15 cellular contexts compared by ENCODE assay signal in the genomic region with DNA sequence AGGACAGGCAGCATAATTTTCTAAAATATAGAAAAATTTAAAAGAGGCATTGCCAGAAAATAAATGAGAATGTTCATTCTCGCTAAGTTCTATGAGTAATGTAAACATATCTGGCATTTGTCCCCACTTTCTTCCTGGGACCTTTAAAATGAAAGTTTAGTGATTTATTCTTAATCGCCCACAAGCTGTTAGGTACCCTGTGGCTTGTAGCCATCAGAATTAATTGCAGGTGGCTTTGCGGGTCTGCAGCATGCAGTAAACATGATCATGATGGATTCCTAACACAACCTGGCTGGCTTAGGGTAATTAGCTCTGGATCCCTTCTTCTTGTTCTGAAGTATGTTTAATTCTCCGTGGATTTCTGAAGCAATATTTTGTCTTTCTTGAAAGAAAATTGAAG.
DNase-seq lines count a peak whose midpoint lies in the region; ATAC-seq and TF ChIP-seq lines count a peak whose summit lies in the region.
"Had no signal": no experiment of that assay in that cellular context is flagged by ENCODE, and none has a peak within 500 bp of the region (broad histone marks: within the 10 kb centered on the region; RNA-seq: fewer than 3 reads in every experiment).

No MANE protein-coding gene starts in this region.

- H3F3A ChIP-seq in smooth muscle cell (ENCODE audit: low read depth): peaks cover 13% of the 10 kb centered on the region

- H2AFZ ChIP-seq in hepatocyte: no peak overlapping the region
- H2AFZ ChIP-seq in smooth muscle cell (ENCODE audit: low read depth): no peak overlapping the region
- H2AFZ ChIP-seq: parathyroid adenoma had no signal

- CTCF ChIA-PET in HEK293 (lab: Yijun Ruan, JAX): no interaction called here

- no peaks in the 10 kb centered on the region for H3K79me2 ChIP-seq in hepatocyte
- H3K79me2 ChIP-seq in smooth muscle cell (ENCODE audit: low read depth): no peaks in the 10 kb centered on the region
- H3K79me2 ChIP-seq: parathyroid adenoma had no signal

- ATAC-seq in SK-N-SH treated with all-trans-retinoic acid at 6 μM for 48 hours (peak; percentile 10), esophagus mucosa (no peak)

- no peak overlapping the region for H3K4me2 ChIP-seq in hepatocyte
- peak overlapping the region; percentile 62 for H3K4me2 ChIP-seq in smooth muscle cell
- H3K4me2 ChIP-seq: BLaER1 had no signal

- H3K9ac ChIP-seq in smooth muscle cell (ENCODE audit: low read depth): peak overlapping the region; percentile 86
- H3K9ac ChIP-seq: BLaER1, parathyroid adenoma had no signal

- no peaks in the 10 kb centered on the region for H3K27me3 ChIP-seq in hepatocyte
- H3K27me3 ChIP-seq in smooth muscle cell (ENCODE audit: low read depth): no peaks in the 10 kb centered on the region
- H3K27me3 ChIP-seq: BLaER1 had no signal

- H3K9me3 ChIP-seq in HEK293 (ENCODE audit: control insufficient read depth, insufficient read depth, low read depth, low read length) (no peaks in the 10 kb centered on the region), hepatocyte (ENCODE audit: low read depth) (no peaks in the 10 kb centered on the region), smooth muscle cell (replicated peaks; ENCODE audit: low read depth) (no peaks in the 10 kb centered on the region)
- H3K9me3 ChIP-seq: BLaER1, HAP-1, left ventricle myocardium inferior had no signal

- H3K27ac ChIP-seq in HEK293 (ENCODE audit: extremely low read depth, low read depth, low read length): no peak overlapping the region
- H3K27ac ChIP-seq in hepatocyte: peak overlapping the region; percentile 65
- peak overlapping the region; percentile 99 for H3K27ac ChIP-seq in smooth muscle cell (ENCODE audit: low read depth)
- H3K27ac ChIP-seq: BLaER1, parathyroid adenoma, SK-N-MC had no signal

- H3K36me3 ChIP-seq in HEK293 (ENCODE audit: control insufficient read depth in 2 of 2, insufficient read depth in 1 of 2, low read length in 2 of 2): no peaks in the 10 kb centered on the region
- H3K36me3 ChIP-seq in hepatocyte (replicated peaks; ENCODE audit: insufficient read depth, low read depth): no peaks in the 10 kb centered on the region
- no peaks in the 10 kb centered on the region for H3K36me3 ChIP-seq in smooth muscle cell (ENCODE audit: low read depth)
- H3K36me3 ChIP-seq: BLaER1, HAP-1, left ventricle myocardium inferior had no signal

- peaks cover 34% of the 10 kb centered on the region for H3K4me1 ChIP-seq in HEK293 (ENCODE audit: control insufficient read depth, insufficient read depth, low read length)
- H3K4me1 ChIP-seq in hepatocyte (ENCODE audit: insufficient read depth): peaks cover 4% of the 10 kb centered on the region
- H3K4me1 ChIP-seq in smooth muscle cell (ENCODE audit: low read depth): peaks cover 31% of the 10 kb centered on the region
- H3K4me1 ChIP-seq: BLaER1, parathyroid adenoma had no signal

- H3K9me2 ChIP-seq in hepatocyte (replicated peaks; ENCODE audit: insufficient read depth): no peaks in the 10 kb centered on the region

- H4K20me1 ChIP-seq in hepatocyte (ENCODE audit: insufficient read depth, poor library complexity, severe bottlenecking): no peaks in the 10 kb centered on the region
- no peaks in the 10 kb centered on the region for H4K20me1 ChIP-seq in smooth muscle cell (ENCODE audit: low read depth)
- H4K20me1 ChIP-seq: BLaER1 had no signal

- no peak for TF ChIP-seq CTCF in HEK293 (tag by site-specific recombination; IDR thresholded peaks at IDR 0.05)
- no peak for TF ChIP-seq CTCF in hepatocyte (IDR thresholded peaks at IDR 0.05; ENCODE audit: poor library complexity)
- TF ChIP-seq CTCF in smooth muscle cell (IDR thresholded peaks at IDR 0.05; ENCODE audit: borderline replicate concordance, insufficient read depth, poor library complexity, severe bottlenecking): no peak

- DNase-seq in hepatocyte (ENCODE audit: low spot score) (no peak), smooth muscle cell (lab: John Stamatoyannopoulos, UW; ENCODE audit: unreplicated experiment) (no peak)
- DNase-seq in stimulated activated CD4-positive, alpha-beta T cell treated with anti-CD3 and anti-CD28 coated beads, Interleukin-15, amount 100 ng/mL, for 24 hours: no peak
- no peak for DNase-seq in activated CD4-positive, alpha-beta T cell treated with anti-CD3 and anti-CD28 coated beads for 1 hour
- DNase-seq: activated CD4-positive, alpha-beta T cell treated with anti-CD3 and anti-CD28 coated beads for 4 hours; activated gamma-delta T cell; left ventricle myocardium inferior; NCI-H146 had no signal

- no peak overlapping the region for H3K4me3 ChIP-seq in HEK293 (ENCODE audit: low read depth, low read length)
- H3K4me3 ChIP-seq in hepatocyte: no peak overlapping the region
- no peak overlapping the region for H3K4me3 ChIP-seq in smooth muscle cell
- H3K4me3 ChIP-seq: BLaER1, HAP-1, left ventricle myocardium inferior, SK-N-MC had no signal

- 50% methylated on average over 4 of the region's 4 CpGs for WGBS in hepatocyte (ENCODE audit: low lambda C conversion rate, missing lambda C conversion rate)
- 68% methylated on average over 4 of the region's 4 CpGs for WGBS in smooth muscle cell (ENCODE audit: low lambda C conversion rate)

- POLR2A ChIA-PET in HEK293 (lab: Yijun Ruan, JAX): no interaction called here

TF ChIP-seq in HEK293, 187 proteins besides CTCF, POLR2A, EP300 and RAD21:
- TF ChIP-seq GLIS2 (tag by site-specific recombination; IDR thresholded peaks at IDR 0.05): no peak
- no peak for TF ChIP-seq ZNF510 (tag by site-specific recombination; IDR thresholded peaks at IDR 0.05; ENCODE audit: insufficient replicate concordance)
- no peak for TF ChIP-seq ZNF48 (tag by site-specific recombination; IDR thresholded peaks at IDR 0.05)
- TF ChIP-seq, protein P1, sequence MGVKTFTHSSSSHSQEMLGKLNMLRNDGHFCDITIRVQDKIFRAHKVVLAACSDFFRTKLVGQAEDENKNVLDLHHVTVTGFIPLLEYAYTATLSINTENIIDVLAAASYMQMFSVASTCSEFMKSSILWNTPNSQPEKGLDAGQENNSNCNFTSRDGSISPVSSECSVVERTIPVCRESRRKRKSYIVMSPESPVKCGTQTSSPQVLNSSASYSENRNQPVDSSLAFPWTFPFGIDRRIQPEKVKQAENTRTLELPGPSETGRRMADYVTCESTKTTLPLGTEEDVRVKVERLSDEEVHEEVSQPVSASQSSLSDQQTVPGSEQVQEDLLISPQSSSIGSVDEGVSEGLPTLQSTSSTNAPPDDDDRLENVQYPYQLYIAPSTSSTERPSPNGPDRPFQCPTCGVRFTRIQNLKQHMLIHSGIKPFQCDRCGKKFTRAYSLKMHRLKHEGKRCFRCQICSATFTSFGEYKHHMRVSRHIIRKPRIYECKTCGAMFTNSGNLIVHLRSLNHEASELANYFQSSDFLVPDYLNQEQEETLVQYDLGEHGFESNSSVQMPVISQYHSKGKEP (tag by site-specific recombination; IDR thresholded peaks at IDR 0.05): peak; percentile 26; the same call in 1 of the 2 replicates
- TF ChIP-seq IKZF3 (tag by site-specific recombination; IDR thresholded peaks at IDR 0.05): no peak
- no peak for TF ChIP-seq ZNF292 (tag by site-specific recombination; IDR thresholded peaks at IDR 0.05; ENCODE audit: borderline replicate concordance, low read depth)
- no peak for TF ChIP-seq ZNF792 (tag by site-specific recombination; IDR thresholded peaks at IDR 0.05)

TF ChIP-seq in SK-N-SH treated with all-trans-retinoic acid at 6 μM for 48 hours, 23 proteins besides CTCF, POLR2A, EP300 and RAD21 (continues in another document):
- TF ChIP-seq ZFP3 (CRISPR knock-in tag; IDR thresholded peaks at IDR 0.05): no peak
- TF ChIP-seq, protein P2, sequence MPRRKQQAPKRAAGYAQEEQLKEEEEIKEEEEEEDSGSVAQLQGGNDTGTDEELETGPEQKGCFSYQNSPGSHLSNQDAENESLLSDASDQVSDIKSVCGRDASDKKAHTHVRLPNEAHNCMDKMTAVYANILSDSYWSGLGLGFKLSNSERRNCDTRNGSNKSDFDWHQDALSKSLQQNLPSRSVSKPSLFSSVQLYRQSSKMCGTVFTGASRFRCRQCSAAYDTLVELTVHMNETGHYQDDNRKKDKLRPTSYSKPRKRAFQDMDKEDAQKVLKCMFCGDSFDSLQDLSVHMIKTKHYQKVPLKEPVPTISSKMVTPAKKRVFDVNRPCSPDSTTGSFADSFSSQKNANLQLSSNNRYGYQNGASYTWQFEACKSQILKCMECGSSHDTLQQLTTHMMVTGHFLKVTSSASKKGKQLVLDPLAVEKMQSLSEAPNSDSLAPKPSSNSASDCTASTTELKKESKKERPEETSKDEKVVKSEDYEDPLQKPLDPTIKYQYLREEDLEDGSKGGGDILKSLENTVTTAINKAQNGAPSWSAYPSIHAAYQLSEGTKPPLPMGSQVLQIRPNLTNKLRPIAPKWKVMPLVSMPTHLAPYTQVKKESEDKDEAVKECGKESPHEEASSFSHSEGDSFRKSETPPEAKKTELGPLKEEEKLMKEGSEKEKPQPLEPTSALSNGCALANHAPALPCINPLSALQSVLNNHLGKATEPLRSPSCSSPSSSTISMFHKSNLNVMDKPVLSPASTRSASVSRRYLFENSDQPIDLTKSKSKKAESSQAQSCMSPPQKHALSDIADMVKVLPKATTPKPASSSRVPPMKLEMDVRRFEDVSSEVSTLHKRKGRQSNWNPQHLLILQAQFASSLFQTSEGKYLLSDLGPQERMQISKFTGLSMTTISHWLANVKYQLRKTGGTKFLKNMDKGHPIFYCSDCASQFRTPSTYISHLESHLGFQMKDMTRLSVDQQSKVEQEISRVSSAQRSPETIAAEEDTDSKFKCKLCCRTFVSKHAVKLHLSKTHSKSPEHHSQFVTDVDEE (CRISPR knock-in tag; IDR thresholded peaks at IDR 0.05): no peak
- no peak; the same call in 1 of the 2 replicates for TF ChIP-seq ISL1 (CRISPR knock-in tag; IDR thresholded peaks at IDR 0.05)
- peak; percentile 85 for TF ChIP-seq TOX (CRISPR knock-in tag; IDR thresholded peaks at IDR 0.05; ENCODE audit: borderline replicate concordance)
- TF ChIP-seq GLIS3 (CRISPR knock-in tag; IDR thresholded peaks at IDR 0.05): no peak
- TF ChIP-seq ARNTL (CRISPR knock-in tag; IDR thresholded peaks at IDR 0.05; ENCODE audit: borderline replicate concordance, low read depth): no peak
- TF ChIP-seq, protein P3, sequence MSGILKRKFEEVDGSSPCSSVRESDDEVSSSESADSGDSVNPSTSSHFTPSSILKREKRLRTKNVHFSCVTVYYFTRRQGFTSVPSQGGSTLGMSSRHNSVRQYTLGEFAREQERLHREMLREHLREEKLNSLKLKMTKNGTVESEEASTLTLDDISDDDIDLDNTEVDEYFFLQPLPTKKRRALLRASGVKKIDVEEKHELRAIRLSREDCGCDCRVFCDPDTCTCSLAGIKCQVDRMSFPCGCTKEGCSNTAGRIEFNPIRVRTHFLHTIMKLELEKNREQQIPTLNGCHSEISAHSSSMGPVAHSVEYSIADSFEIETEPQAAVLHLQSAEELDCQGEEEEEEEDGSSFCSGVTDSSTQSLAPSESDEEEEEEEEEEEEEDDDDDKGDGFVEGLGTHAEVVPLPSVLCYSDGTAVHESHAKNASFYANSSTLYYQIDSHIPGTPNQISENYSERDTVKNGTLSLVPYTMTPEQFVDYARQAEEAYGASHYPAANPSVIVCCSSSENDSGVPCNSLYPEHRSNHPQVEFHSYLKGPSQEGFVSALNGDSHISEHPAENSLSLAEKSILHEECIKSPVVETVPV (CRISPR knock-in tag; IDR thresholded peaks at IDR 0.05): no peak
- TF ChIP-seq OSR1 (CRISPR knock-in tag; IDR thresholded peaks at IDR 0.05): no peak
- TF ChIP-seq ESRRG (CRISPR knock-in tag; IDR thresholded peaks at IDR 0.05): no peak

Comparison
In these comparisons a context has a peak if more than half of its experiments do, and no peak if none do; other contexts are left out.
1. Of the 2 proteins assayed by ChIP-seq in both HEK293 and SK-N-SH treated with all-trans-retinoic acid at 6 μM for 48 hours: peak only in HEK293: none; only in SK-N-SH treated with all-trans-retinoic acid at 6 μM for 48 hours: PATZ1; in both: none; in neither: 1.